11 cellular contexts compared by ENCODE assay signal in genomic region chr2:26969089-26969844, GRCh38. TPM values are rescaled to one million over a fixed set of nuclear protein-coding genes. Genes with fewer than 3 reads are reported as not detected.
DNase-seq lines count a peak whose midpoint lies in the region; ATAC-seq lines count a peak whose summit lies in the region.
"Had no signal": no experiment of that assay in that cellular context is flagged by ENCODE, and none has a peak within 500 bp of the region (broad histone marks: within the 10 kb centered on the region; RNA-seq: fewer than 3 reads in every experiment).

No MANE protein-coding gene starts in this region.

- no peak overlapping the region for H3K9ac ChIP-seq in BLaER1
- H3K9ac ChIP-seq in mucosa of rectum (ENCODE audit: low read depth in 1 of 2, low read length in 2 of 2), result no peak overlapping the region

- H3K9me3 Mint-ChIP-seq in activated naive CD8-positive, alpha-beta T cell treated with anti-CD3 and anti-CD28 coated beads for 36 hours, result no peaks in the 10 kb centered on the region

- H3K9me3 ChIP-seq in BLaER1 (no peaks in the 10 kb centered on the region), mucosa of rectum (ENCODE audit: control insufficient read depth in 2 of 2, low read length in 2 of 2) (no peaks in the 10 kb centered on the region)
- H3K9me3 ChIP-seq: neutrophil had no signal

- H3K4me3 ChIP-seq in BLaER1, result no peak overlapping the region; the same call in 1 of the 2 replicates
- H3K4me3 ChIP-seq in mucosa of rectum (ENCODE audit: low read length in 2 of 2), result no peak overlapping the region

- H3K4me1 Mint-ChIP-seq in activated naive CD8-positive, alpha-beta T cell treated with anti-CD3 and anti-CD28 coated beads for 36 hours, result peaks cover 14% of the 10 kb centered on the region

- ATAC-seq in HG03354 (IDR thresholded peaks at IDR 0.05; ENCODE audit: poor library complexity, severe bottlenecking, unreplicated experiment), result no peak
- no peak for ATAC-seq in HG03280 (IDR thresholded peaks at IDR 0.05; ENCODE audit: unreplicated experiment)

- H3K4me2 ChIP-seq in BLaER1, result peak overlapping the region; percentile 95

- H3K27me3 Mint-ChIP-seq in activated naive CD8-positive, alpha-beta T cell treated with anti-CD3 and anti-CD28 coated beads for 36 hours, result peaks cover 26% of the 10 kb centered on the region

- H3K36me3 ChIP-seq in BLaER1 (no peaks in the 10 kb centered on the region), mucosa of rectum (ENCODE audit: control insufficient read depth in 2 of 2, insufficient read depth in 2 of 2, low read length in 2 of 2) (no peaks in the 10 kb centered on the region)
- H3K36me3 ChIP-seq: neutrophil had no signal

- H3K27ac ChIP-seq in BLaER1, result no peak overlapping the region
- peak overlapping the region; percentile 50 to 75 for H3K27ac ChIP-seq in mucosa of rectum (ENCODE audit: low read depth in 2 of 2, low read length in 2 of 2)

- peak; percentile 60 for DNase-seq in ELR (ENCODE audit: low read depth)
- DNase-seq in activated naive CD8-positive, alpha-beta T cell treated with anti-CD3 and anti-CD28 coated beads for 36 hours, result no peak
- no peak for DNase-seq in activated CD4-positive, CD25-positive, alpha-beta regulatory T cell (lab: John Stamatoyannopoulos, UW)
- no peak for DNase-seq in COLO829 (ENCODE audit: low spot score)
- DNase-seq: activated effector memory CD4-positive, alpha-beta T cell treated with anti-CD3 and anti-CD28 coated beads, Interleukin-2, amount 50 U/mL, for 16 hours; cortex of kidney had no signal

- H3K27me3 ChIP-seq in BLaER1 (peaks cover 42% of the 10 kb centered on the region), mucosa of rectum (ENCODE audit: control insufficient read depth in 2 of 2, insufficient read depth in 2 of 2, low read length in 2 of 2) (no peaks in the 10 kb centered on the region)

- no peaks in the 10 kb centered on the region for H3K36me3 Mint-ChIP-seq in activated naive CD8-positive, alpha-beta T cell treated with anti-CD3 and anti-CD28 coated beads for 36 hours

- peaks cover 20% of the 10 kb centered on the region; the same call in 1 of the 2 replicates for H4K20me1 ChIP-seq in BLaER1

- H3K4me3 Mint-ChIP-seq in activated naive CD8-positive, alpha-beta T cell treated with anti-CD3 and anti-CD28 coated beads for 36 hours, result peak overlapping the region; percentile 74

- no peak overlapping the region for H3K27ac Mint-ChIP-seq in activated naive CD8-positive, alpha-beta T cell treated with anti-CD3 and anti-CD28 coated beads for 36 hours

- peaks cover 14% of the 10 kb centered on the region for H3K4me1 ChIP-seq in BLaER1
- peaks cover 16 to 43% of the 10 kb centered on the region in 2 donors for H3K4me1 ChIP-seq in mucosa of rectum (ENCODE audit: control insufficient read depth in 2 of 2, insufficient read depth in 2 of 2, low read length in 2 of 2)

RNA-seq across cellular contexts. Expression of gene MAPRE3, which starts 1.2 kb away (rescaled TPM):
- 1 to 10 TPM; 2.0 to 2.3 TPM for total RNA-seq in activated naive CD8-positive, alpha-beta T cell treated with anti-CD3 and anti-CD28 coated beads for 36 hours
